ENCODE assay signal across 8 cellular contexts in the genomic region with DNA sequence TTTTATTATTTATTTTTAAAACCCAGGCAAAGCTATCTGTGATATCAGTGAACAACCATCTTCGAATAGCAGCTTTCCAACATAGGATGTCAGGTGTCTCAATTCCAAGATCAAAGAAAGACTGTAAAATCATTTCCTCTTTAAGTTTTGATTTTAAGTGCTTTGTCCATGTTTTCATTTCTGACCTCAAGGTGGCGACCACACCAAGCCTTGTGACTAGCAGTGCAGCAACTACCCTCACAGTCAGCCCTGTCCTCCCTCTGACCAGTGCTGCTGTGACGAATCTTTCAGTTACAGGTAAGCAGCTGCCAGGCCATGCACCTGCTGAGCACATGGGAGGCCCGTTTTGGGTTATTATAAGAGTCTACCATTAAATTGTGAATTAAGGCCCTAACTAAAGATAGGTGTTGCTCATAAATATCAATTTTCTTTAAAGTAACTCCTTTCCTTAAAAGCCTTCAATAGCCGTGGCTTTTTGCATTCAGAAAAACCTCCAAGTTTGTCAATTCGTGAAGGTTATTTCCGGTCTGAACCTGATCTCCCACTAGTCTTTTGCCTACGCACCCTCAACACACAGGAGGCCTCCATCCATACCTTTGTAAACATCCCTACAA.
DNase-seq lines count a peak whose midpoint lies in the region; ATAC-seq lines count a peak whose summit lies in the region.

No MANE protein-coding gene starts in this region.

- H3K9me3 Mint-ChIP-seq in activated CD4-positive, alpha-beta T cell treated with anti-CD3 and anti-CD28 coated beads for 36 hours (ENCODE audit: low read depth), result no peaks in the 10 kb centered on the region
- H3K9me3 Mint-ChIP-seq in naive B cell, result no peaks in the 10 kb centered on the region

- no peak overlapping the region for H3K27ac Mint-ChIP-seq in activated CD4-positive, alpha-beta T cell treated with anti-CD3 and anti-CD28 coated beads for 36 hours
- H3K27ac Mint-ChIP-seq in naive B cell, result peak overlapping the region in 1 of 6 donors; percentile 24

- DNase-seq in COR-L47 (lab: John Stamatoyannopoulos, UW), result peak; percentile 45
- peak; percentile 52 for DNase-seq in H4 (ENCODE audit: low spot score)
- peak; percentile 77 for DNase-seq in NCI-H2196 treated with DMSO at 0.1 percent for 48 hours (lab: John Stamatoyannopoulos, UW; ENCODE audit: unreplicated experiment)
- DNase-seq in activated CD4-positive, alpha-beta T cell treated with anti-CD3 and anti-CD28 coated beads for 36 hours, result peak; percentile 64
- DNase-seq in effector memory CD4-positive, alpha-beta T cell, result peak; percentile 8 to 34 (median 16)
- DNase-seq in naive B cell, result peak; percentile 24
- DNase-seq in stimulated activated naive CD8-positive, alpha-beta T cell treated with anti-CD3 and anti-CD28 coated beads, Interleukin-15, Interleukin-2, amounts not matched to agents 100 U/mL and 50 U/mL, for 24 hours, result peak; percentile 55

- CTCF ChIA-PET in activated CD4-positive, alpha-beta T cell treated with anti-CD3 and anti-CD28 coated beads for 36 hours (lab: Charles Lee), result interaction anchor here (0.5 to 3.9 kb wide), 18 partner anchors 9 to 163 kb away, joined by 3 to 41 read pairs (median 4); a partner anchor contains a TSS

- no peak overlapping the region for H3K4me3 ChIP-seq in effector memory CD4-positive, alpha-beta T cell (ENCODE audit: insufficient read depth, low read depth, low read length, poor library complexity, severe bottlenecking)

- H3K4me1 Mint-ChIP-seq in activated CD4-positive, alpha-beta T cell treated with anti-CD3 and anti-CD28 coated beads for 36 hours, result no peaks in the 10 kb centered on the region
- no peaks in the 10 kb centered on the region for H3K4me1 Mint-ChIP-seq in naive B cell

- H3K27ac ChIP-seq in effector memory CD4-positive, alpha-beta T cell (ENCODE audit: insufficient read depth, low read length, poor library complexity, severe bottlenecking), result no peak overlapping the region

- peaks cover 26% of the 10 kb centered on the region for H3K36me3 ChIP-seq in effector memory CD4-positive, alpha-beta T cell (ENCODE audit: control insufficient read depth, insufficient read depth, low read length)

- no peaks in the 10 kb centered on the region for H3K4me1 ChIP-seq in effector memory CD4-positive, alpha-beta T cell (ENCODE audit: control insufficient read depth, insufficient read depth, low read length, poor library complexity, severe bottlenecking)

- POLR2A ChIA-PET in activated CD4-positive, alpha-beta T cell treated with anti-CD3 and anti-CD28 coated beads for 36 hours (lab: Charles Lee), result no interaction called here

- no peaks in the 10 kb centered on the region for H3K27me3 ChIP-seq in effector memory CD4-positive, alpha-beta T cell (replicated peaks; ENCODE audit: control insufficient read depth, insufficient read depth, low read length, poor library complexity, severe bottlenecking)

- H3K36me3 Mint-ChIP-seq in activated CD4-positive, alpha-beta T cell treated with anti-CD3 and anti-CD28 coated beads for 36 hours (ENCODE audit: low read depth), result peaks cover 20% of the 10 kb centered on the region
- H3K36me3 Mint-ChIP-seq in naive B cell, result peaks cover 22 to 29% of the 10 kb centered on the region in 2 donors

- intact Hi-C loops in activated CD4-positive, alpha-beta T cell treated with anti-CD3 and anti-CD28 coated beads for 36 hours (cut with DNase I, micrococcal nuclease), result loop anchor here (1.0 to 10.0 kb wide), 5 partner anchors 41 to 286 kb away; no protein-coding TSS in a partner anchor

- no peaks in the 10 kb centered on the region for H3K27me3 Mint-ChIP-seq in activated CD4-positive, alpha-beta T cell treated with anti-CD3 and anti-CD28 coated beads for 36 hours
- no peaks in the 10 kb centered on the region for H3K27me3 Mint-ChIP-seq in naive B cell

- H3K4me3 Mint-ChIP-seq in activated CD4-positive, alpha-beta T cell treated with anti-CD3 and anti-CD28 coated beads for 36 hours, result no peak overlapping the region
- H3K4me3 Mint-ChIP-seq in naive B cell, result no peak overlapping the region

- peak; percentile 71 for ATAC-seq in activated CD4-positive, alpha-beta T cell treated with anti-CD3 and anti-CD28 coated beads for 36 hours
- ATAC-seq in naive B cell (ENCODE audit: low read depth in 2 of 2) (peak; percentile 49 to 56), GM19023 (IDR thresholded peaks at IDR 0.05; ENCODE audit: unreplicated experiment) (no peak)
- ATAC-seq in stimulated activated naive CD8-positive, alpha-beta T cell treated with anti-CD3 and anti-CD28 coated beads, Interleukin-15, Interleukin-2, amounts not matched to agents 100 U/mL and 50 U/mL, for 24 hours, result no peak

- H3K9me3 ChIP-seq in effector memory CD4-positive, alpha-beta T cell (ENCODE audit: control insufficient read depth, low read length), result no peaks in the 10 kb centered on the region

Comparison
In these comparisons a context has a peak if more than half of its experiments do, and no peak if none do; other contexts are left out.
1. DNase-seq: peak in every context shown above with its lines; median percentile 77 in NCI-H2196 treated with DMSO at 0.1 percent for 48 hours; 64 in activated CD4-positive, alpha-beta T cell treated with anti-CD3 and anti-CD28 coated beads for 36 hours; 55 in stimulated activated naive CD8-positive, alpha-beta T cell treated with anti-CD3 and anti-CD28 coated beads, Interleukin-15, Interleukin-2, amounts not matched to agents 100 U/mL and 50 U/mL, for 24 hours; 52 in H4; 45 in COR-L47; 24 in naive B cell; 16 in effector memory CD4-positive, alpha-beta T cell.
2. ATAC-seq: peak in activated CD4-positive, alpha-beta T cell treated with anti-CD3 and anti-CD28 coated beads for 36 hours (single experiment) and naive B cell (2 of 2); none in stimulated activated naive CD8-positive, alpha-beta T cell treated with anti-CD3 and anti-CD28 coated beads, Interleukin-15, Interleukin-2, amounts not matched to agents 100 U/mL and 50 U/mL, for 24 hours (single experiment) and GM19023 (single experiment).